ENCODE assay signal across 28 cellular contexts in the genomic region with DNA sequence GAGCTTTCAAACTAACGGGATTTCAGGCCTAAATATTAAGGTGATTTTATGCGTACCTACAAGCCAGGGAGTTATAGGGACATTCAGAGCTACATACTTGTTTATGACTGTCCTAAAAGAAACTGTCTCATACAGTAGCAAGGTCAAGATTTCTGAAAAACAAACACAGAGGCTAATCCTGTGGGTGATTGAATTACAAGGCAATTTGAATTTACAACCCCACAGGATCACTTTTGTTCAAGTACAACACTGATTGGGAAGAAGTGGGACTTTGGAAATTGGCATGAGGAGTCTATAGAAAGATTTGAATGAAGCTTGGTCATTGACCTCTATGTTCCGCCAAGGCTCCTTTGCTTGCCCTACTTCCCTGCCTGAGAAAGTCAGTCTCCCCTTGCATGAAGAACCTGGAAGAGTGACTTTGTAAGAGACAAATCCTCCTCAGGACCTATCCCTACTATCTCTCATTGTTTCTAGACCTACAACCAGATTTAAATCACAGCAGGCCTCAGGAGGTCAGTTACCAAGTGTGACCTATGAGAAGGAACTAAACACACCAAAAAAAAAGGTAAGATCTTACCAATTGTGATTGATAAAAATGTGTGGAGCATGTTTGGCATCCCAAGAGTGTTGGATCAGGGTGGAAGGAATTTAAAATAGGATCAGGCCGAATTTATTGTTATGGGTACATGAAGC.
"Had no signal": no experiment of that assay in that cellular context is flagged by ENCODE, and none has a peak within 500 bp of the region (broad histone marks: within the 10 kb centered on the region; RNA-seq: fewer than 3 reads in every experiment).

No MANE protein-coding gene starts in this region.

- H3K4me1 ChIP-seq: parathyroid adenoma, psoas muscle, upper lobe of left lung, vagina had no signal

- H3K27ac ChIP-seq: brain microvascular endothelial cell, gastroesophageal sphincter, hepatocyte, neural progenitor cell, parathyroid adenoma, psoas muscle, sigmoid colon, thoracic aorta, vagina, WERI-Rb-1 had no signal

- H3K36me3 ChIP-seq: brain microvascular endothelial cell, gastroesophageal sphincter, neural progenitor cell, sigmoid colon, thoracic aorta, upper lobe of left lung, vagina, WERI-Rb-1 had no signal

- DNase-seq: activated CD4-positive, alpha-beta T cell treated with anti-CD3 and anti-CD28 coated beads for 48 hours; activated CD4-positive, alpha-beta T cell treated with anti-CD3 and anti-CD28 coated beads, Interleukin-2, amount 50 U/mL, for 48 hours; activated CD8-positive, alpha-beta memory T cell treated with anti-CD3 and anti-CD28 coated beads, Interleukin-2, amount 50 U/mL, for 4 hours; activated gamma-delta T cell; activated naive CD4-positive, alpha-beta T cell treated with anti-CD3 and anti-CD28 coated beads, Interleukin-2, amount 10 ng/mL, durations not matched to agents 7 days and 5 days; activated T-cell treated with anti-CD3 and anti-CD28 coated beads, Interleukin-2, amount 50 U/mL, for 24 hours; amniotic stem cell; brain microvascular endothelial cell; cortex of kidney; effector memory CD8-positive, alpha-beta T cell; erythroblast; islet precursor cell; natural killer cell; occipital lobe; sigmoid colon; stimulated activated naive CD4-positive, alpha-beta T cell treated with Interleukin-2 at 50 U/mL for 16 hours; T-helper 17 cell; T1000; WERI-Rb-1 had no signal

- ATAC-seq: psoas muscle had no signal

- H3K9me3 ChIP-seq: gastroesophageal sphincter, psoas muscle, sigmoid colon, thoracic aorta, upper lobe of left lung, vagina had no signal

- H3K4me3 ChIP-seq: gastroesophageal sphincter, hepatocyte, neural progenitor cell, psoas muscle, sigmoid colon, smooth muscle cell, thoracic aorta, upper lobe of left lung, vagina had no signal
